In the genomic region with DNA sequence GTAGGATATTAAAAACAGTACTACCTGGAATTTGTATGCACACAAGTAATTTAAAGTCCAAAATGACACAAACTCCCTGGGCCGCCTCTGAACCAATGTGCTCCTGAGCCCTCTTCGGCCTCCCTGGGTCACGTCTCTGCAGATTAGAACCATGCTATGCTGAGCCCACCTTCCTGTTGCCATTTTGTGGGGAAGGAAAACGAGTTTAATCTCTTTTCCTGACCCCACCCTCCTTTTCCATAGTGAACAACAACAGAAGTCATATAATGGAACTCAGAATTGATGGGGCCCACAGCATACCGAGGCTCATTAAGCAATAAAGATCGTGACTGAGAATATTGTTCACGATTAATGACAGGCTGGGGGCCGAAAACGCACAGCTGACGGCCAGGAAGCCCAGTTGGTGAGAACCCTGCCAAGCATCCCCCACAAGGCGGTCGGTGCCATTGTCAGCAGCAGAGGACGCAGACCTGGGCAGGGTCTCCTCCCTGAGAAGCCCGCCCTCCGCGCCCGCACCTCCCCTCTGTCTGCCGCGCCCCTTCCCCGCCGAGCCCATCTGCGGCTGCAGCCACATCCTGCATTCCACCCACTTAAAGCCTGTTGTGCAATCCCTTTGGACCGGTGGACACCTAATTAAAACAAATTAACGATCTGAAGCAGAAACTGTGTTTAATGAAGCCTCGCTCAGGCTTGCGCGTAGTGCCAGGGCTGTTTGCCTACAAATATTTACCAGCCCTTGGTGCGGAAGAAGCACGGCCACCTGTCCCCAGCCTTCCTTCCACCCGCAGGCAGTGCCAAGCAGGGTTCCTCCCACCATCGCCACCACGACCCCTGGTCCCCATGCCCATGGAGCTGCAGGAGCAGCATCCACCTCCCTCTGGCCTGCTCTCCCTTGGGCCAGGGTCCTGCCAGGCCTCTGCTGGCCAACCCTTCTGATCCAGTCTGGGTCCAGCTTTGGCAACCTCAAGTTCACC, we compare ENCODE assay signal across 13 cellular contexts.
DNase-seq lines count a peak whose midpoint lies in the region; ATAC-seq and TF ChIP-seq lines count a peak whose summit lies in the region.
"Had no signal": no experiment of that assay in that cellular context is flagged by ENCODE, and none has a peak within 500 bp of the region (broad histone marks: within the 10 kb centered on the region; RNA-seq: fewer than 3 reads in every experiment).

No MANE protein-coding gene starts in this region.

- H3K9me3 ChIP-seq in RWPE2 (ENCODE audit: severe bottlenecking) (no peaks in the 10 kb centered on the region), PC-9 (ENCODE audit: insufficient read depth, low read depth) (no peaks in the 10 kb centered on the region), tibial nerve (no peaks in the 10 kb centered on the region)
- H3K9me3 ChIP-seq: right lobe of liver, SJSA1 had no signal

- CTCF ChIA-PET in PC-9 (lab: Charles Lee), result no interaction called here

- ATAC-seq in RWPE2 (ENCODE audit: low read depth) (no peak), left lobe of liver (no peak)
- ATAC-seq: right lobe of liver had no signal

- DNase-seq in stimulated activated CD4-positive, alpha-beta T cell treated with anti-CD3 and anti-CD28 coated beads, Interleukin-15, amount 100 ng/mL, for 24 hours, result peak; percentile 10
- no peak for DNase-seq in stimulated activated CD4-positive, alpha-beta T cell treated with anti-CD3 and anti-CD28 coated beads, Interleukin-12 subunit alpha, Interleukin-12 subunit beta, amount 100 ng/mL, for 4 hours
- DNase-seq in RWPE2 (ENCODE audit: low spot score), result no peak
- DNase-seq in left lobe of liver (ENCODE audit: low spot score), result peak; percentile 43
- DNase-seq in SKM-1 (lab: John Stamatoyannopoulos, UW; ENCODE audit: unreplicated experiment), result no peak
- DNase-seq in cerebellar nuclear complex (lab: John Stamatoyannopoulos, UW), result no peak
- no peak for DNase-seq in PC-9
- no peak for DNase-seq in tibial nerve (ENCODE audit: low spot score in 2 of 2)
- DNase-seq: AML-193; HFFc6; stimulated activated naive CD4-positive, alpha-beta T cell treated with Interleukin-2 at 50 U/mL for 16 hours had no signal

- H3K27ac ChIP-seq in RWPE2 (ENCODE audit: poor library complexity, severe bottlenecking) (peak overlapping the region; percentile 95), PC-9 (no peak overlapping the region), tibial nerve (no peak overlapping the region)
- H3K27ac ChIP-seq: right lobe of liver, SJSA1 had no signal

- TF ChIP-seq POLR2A in tibial nerve (IDR thresholded peaks at IDR 0.05), result no peak

- intact Hi-C loops in PC-9 (cut with micrococcal nuclease; ENCODE audit: unreplicated experiment), result no loop called here

- POLR2A ChIA-PET in PC-9 (lab: Charles Lee; ENCODE audit: unreplicated experiment), result no interaction called here

- H3K4me3 ChIP-seq in RWPE2 (ENCODE audit: severe bottlenecking) (no peak overlapping the region), PC-9 (no peak overlapping the region), tibial nerve (no peak overlapping the region)
- H3K4me3 ChIP-seq: right lobe of liver, SJSA1 had no signal

- 41 to 55% methylated on average over 31 to 32 of the region's 32 CpGs for WGBS in tibial nerve, 2 donors

- no peaks in the 10 kb centered on the region for H4K20me1 ChIP-seq in PC-9 (ENCODE audit: insufficient read depth)

- H3K4me1 ChIP-seq in RWPE2 (ENCODE audit: insufficient read depth, poor library complexity, severe bottlenecking) (peaks cover 51% of the 10 kb centered on the region), PC-9 (replicated peaks; ENCODE audit: insufficient read depth) (no peaks in the 10 kb centered on the region), tibial nerve (peaks cover 0 to 9% (median 0%) of the 10 kb centered on the region in 4 donors)
- H3K4me1 ChIP-seq: SJSA1 had no signal

- H3K79me2 ChIP-seq in PC-9 (ENCODE audit: low read depth), result no peaks in the 10 kb centered on the region

- no peaks in the 10 kb centered on the region for H3F3A ChIP-seq in PC-9 (ENCODE audit: insufficient read depth, low read depth)

- TF ChIP-seq CTCF in RWPE2 (IDR thresholded peaks at IDR 0.05; ENCODE audit: poor library complexity, severe bottlenecking) (no peak), PC-9 (conservative IDR thresholded peaks at IDR 0.05) (no peak), tibial nerve (IDR thresholded peaks at IDR 0.05) (no peak)

- H3K4me2 ChIP-seq in PC-9, result no peak overlapping the region

- no peak overlapping the region for H2AFZ ChIP-seq in PC-9

- BruUV-seq in PC-9 (replicated peaks; lab: Mats Ljungman, UMichigan), result no TSS peak

- no peak for TF ChIP-seq EP300 in tibial nerve (IDR thresholded peaks at IDR 0.05)

- H3K27me3 ChIP-seq in RWPE2 (ENCODE audit: insufficient read depth, poor library complexity, severe bottlenecking) (no peaks in the 10 kb centered on the region), PC-9 (ENCODE audit: insufficient read depth, low read depth) (peaks cover 33% of the 10 kb centered on the region), tibial nerve (peaks cover 0 to 4% of the 10 kb centered on the region in 2 donors)
- H3K27me3 ChIP-seq: right lobe of liver, SJSA1 had no signal

- no peaks in the 10 kb centered on the region for H3K9me2 ChIP-seq in PC-9 (ENCODE audit: insufficient read depth)

- H3K36me3 ChIP-seq in RWPE2 (ENCODE audit: low read depth) (no peaks in the 10 kb centered on the region), PC-9 (ENCODE audit: low read depth) (no peaks in the 10 kb centered on the region), tibial nerve (no peaks in the 10 kb centered on the region)
- H3K36me3 ChIP-seq: right lobe of liver, SJSA1 had no signal

Comparison
In these comparisons a context has a peak if more than half of its experiments do, and no peak if none do; other contexts are left out.
1. DNase-seq: peak in stimulated activated CD4-positive, alpha-beta T cell treated with anti-CD3 and anti-CD28 coated beads, Interleukin-15, amount 100 ng/mL, for 24 hours (single experiment) and left lobe of liver (single experiment); none in stimulated activated CD4-positive, alpha-beta T cell treated with anti-CD3 and anti-CD28 coated beads, Interleukin-12 subunit alpha, Interleukin-12 subunit beta, amount 100 ng/mL, for 4 hours (single experiment), RWPE2 (single experiment), SKM-1 (single experiment), cerebellar nuclear complex (0 of 2), PC-9 (0 of 2) and tibial nerve (0 of 2).